22 cellular contexts compared by ENCODE assay signal in the genomic region with DNA sequence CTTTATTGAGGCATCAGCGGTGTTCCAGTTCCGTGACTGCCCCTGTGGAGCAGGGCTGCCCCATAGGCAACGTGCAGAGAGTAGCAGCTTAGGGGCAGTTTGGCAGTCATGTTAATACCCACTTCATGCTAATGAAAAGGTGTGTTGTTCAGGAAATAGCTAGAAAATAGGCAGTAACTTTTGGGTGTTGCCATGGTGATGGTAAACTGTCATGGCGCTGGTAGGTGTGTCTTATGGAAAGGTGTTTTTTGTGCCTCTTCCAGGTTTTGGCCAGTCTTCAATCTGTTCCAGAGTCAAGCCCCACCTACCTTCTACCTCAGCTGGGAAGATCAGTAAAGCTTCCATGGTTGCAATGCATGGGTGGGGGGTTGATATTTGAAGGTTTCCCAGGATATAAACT.
"Had no signal": no experiment of that assay in that cellular context is flagged by ENCODE, and none has a peak within 500 bp of the region (broad histone marks: within the 10 kb centered on the region; RNA-seq: fewer than 3 reads in every experiment).

No MANE protein-coding gene starts in this region.

- H3K27ac Mint-ChIP-seq: IgD-negative memory B cell had no signal

- H3K36me3 Mint-ChIP-seq: IgD-negative memory B cell had no signal

- DNase-seq: KBM-7, MV-4-11, NCI-H1048, NCI-H1105 treated with DMSO at 0.1 percent for 48 hours, NCI-H1417 treated with DMSO at 0.1 percent for 48 hours, NCI-H146, NCI-H1694 treated with DMSO at 0.1 percent for 48 hours, NCI-H1930, NCI-H2081, NCI-H2107, NCI-H226, NCI-H446, NCI-H510A, NCI-H524 treated with DMSO at 0.1 percent for 48 hours, NCI-H69, NCI-H774, Right ventricle myocardium superior, RPMI8226, SIG-M5 had no signal

- H3K4me1 ChIP-seq: SJSA1 had no signal

- H3K4me1 Mint-ChIP-seq: IgD-negative memory B cell had no signal

- H3K36me3 ChIP-seq: SJSA1 had no signal

- H3K4me3 ChIP-seq: SJSA1, SK-N-MC had no signal

- H3K27ac ChIP-seq: SJSA1, SK-N-MC had no signal

- H3K4me3 Mint-ChIP-seq: IgD-negative memory B cell had no signal
